22 cellular contexts compared by ENCODE assay signal in the genomic region with DNA sequence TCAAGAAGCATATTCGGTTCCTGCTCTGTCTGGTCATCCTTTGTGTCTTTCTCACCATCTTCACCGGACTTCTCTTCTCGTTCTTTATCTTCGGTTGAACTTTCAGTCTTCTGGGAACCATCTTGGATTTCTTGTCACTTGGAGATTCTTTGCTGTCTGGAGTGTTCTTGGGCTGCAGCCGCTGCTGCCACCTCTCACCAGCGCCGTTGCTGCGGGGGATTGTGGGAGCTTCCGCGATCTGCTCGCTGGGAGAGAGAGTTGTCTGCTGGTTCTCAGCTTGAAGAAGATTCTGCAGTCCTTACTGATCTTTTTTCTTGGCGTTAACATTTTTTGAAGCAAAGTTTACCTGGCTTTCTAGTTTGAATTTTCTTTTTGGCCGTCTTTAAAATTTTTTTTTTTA.
"Had no signal": no experiment of that assay in that cellular context is flagged by ENCODE, and none has a peak within 500 bp of the region (broad histone marks: within the 10 kb centered on the region; RNA-seq: fewer than 3 reads in every experiment).

No MANE protein-coding gene starts in this region.

- H3K9me3 ChIP-seq: colonic mucosa, esophagus squamous epithelium, gastrocnemius medialis, lower lobe of right lung, mucosa of descending colon had no signal

- DNase-seq: colonic mucosa; cortex of kidney; effector CD8-positive, alpha-beta T cell; effector memory CD8-positive, alpha-beta T cell; endodermal cell; erythroblast; esophagus squamous epithelium; foreskin fibroblast; foreskin melanocyte; gastrocnemius medialis; glutamatergic neuron; head of caudate nucleus; heart right ventricle; hippocampal formation; left cardiac atrium; left lung; left ventricle myocardium superior; lower lobe of right lung; mesenchymal stem cell; mucosa of descending colon; naive B cell had no signal

- H3K27me3 ChIP-seq: colonic mucosa, esophagus squamous epithelium, gastrocnemius medialis, heart right ventricle, left lung had no signal

- H3K4me1 ChIP-seq: colonic mucosa, esophagus squamous epithelium, gastrocnemius medialis, heart right ventricle, left lung, lower lobe of right lung had no signal

- H3K27ac ChIP-seq: colonic mucosa, epithelial cell of prostate, esophagus squamous epithelium, gastrocnemius medialis, heart right ventricle, left lung, lower lobe of right lung had no signal

- H3K4me3 ChIP-seq: colonic mucosa, esophagus squamous epithelium, gastrocnemius medialis, heart right ventricle, left lung, lower lobe of right lung, mucosa of descending colon had no signal

- H3K36me3 ChIP-seq: colonic mucosa, esophagus squamous epithelium, gastrocnemius medialis, heart right ventricle, left lung, lower lobe of right lung had no signal
